In genomic region chrX:40207626-40208025, GRCh38 we compare ENCODE assay signal across 10 cellular contexts.
DNase-seq lines count a peak whose midpoint lies in the region; ATAC-seq and TF ChIP-seq lines count a peak whose summit lies in the region.
"Had no signal": no experiment of that assay in that cellular context is flagged by ENCODE, and none has a peak within 500 bp of the region (broad histone marks: within the 10 kb centered on the region; RNA-seq: fewer than 3 reads in every experiment).

No MANE protein-coding gene starts in this region.

- ATAC-seq in PC-3, result no peak
- peak; percentile 68 for ATAC-seq in esophagus mucosa
- no peak for ATAC-seq in GM21786 (IDR thresholded peaks at IDR 0.05; ENCODE audit: unreplicated experiment)
- ATAC-seq in HG03432 (IDR thresholded peaks at IDR 0.05; ENCODE audit: unreplicated experiment), result no peak
- ATAC-seq in HG02840 (IDR thresholded peaks at IDR 0.05; ENCODE audit: low FRiP score, unreplicated experiment), result no peak

- H3K9me3 Mint-ChIP-seq in activated naive CD4-positive, alpha-beta T cell treated with anti-CD3 and anti-CD28 coated beads, Interleukin-2, amount 10 ng/mL, durations not matched to agents 7 days and 5 days, result no peaks in the 10 kb centered on the region

- H3K4me3 ChIP-seq in PC-3 (ENCODE audit: low read length), result no peak overlapping the region

- peak overlapping the region; percentile 55 for H3K27ac Mint-ChIP-seq in activated naive CD4-positive, alpha-beta T cell treated with anti-CD3 and anti-CD28 coated beads, Interleukin-2, amount 10 ng/mL, durations not matched to agents 7 days and 5 days

- CTCF ChIA-PET in activated naive CD4-positive, alpha-beta T cell treated with anti-CD3 and anti-CD28 coated beads, Interleukin-2, amount 10 ng/mL, durations not matched to agents 7 days and 5 days (lab: Charles Lee), result no interaction called here
- CTCF ChIA-PET in PC-3 (lab: Charles Lee), result no interaction called here

- H3K4me2 ChIP-seq in PC-3 (ENCODE audit: low read length), result no peak overlapping the region

- H3K27me3 Mint-ChIP-seq in activated naive CD4-positive, alpha-beta T cell treated with anti-CD3 and anti-CD28 coated beads, Interleukin-2, amount 10 ng/mL, durations not matched to agents 7 days and 5 days, result no peaks in the 10 kb centered on the region

- no peaks in the 10 kb centered on the region for H3K9me2 ChIP-seq in PC-3 (replicated peaks; ENCODE audit: low read length)

- intact Hi-C loops in PC-3 (cut with micrococcal nuclease), result no loop called here

- no peaks in the 10 kb centered on the region for H4K20me1 ChIP-seq in PC-3 (ENCODE audit: low read length)

- H3K36me3 Mint-ChIP-seq in activated naive CD4-positive, alpha-beta T cell treated with anti-CD3 and anti-CD28 coated beads, Interleukin-2, amount 10 ng/mL, durations not matched to agents 7 days and 5 days, result no peaks in the 10 kb centered on the region

- no peaks in the 10 kb centered on the region for H3K27me3 ChIP-seq in PC-3 (ENCODE audit: low read length)

- no peaks in the 10 kb centered on the region for H3K79me2 ChIP-seq in PC-3 (ENCODE audit: low read length)

- peaks cover 41% of the 10 kb centered on the region for H3K4me1 Mint-ChIP-seq in activated naive CD4-positive, alpha-beta T cell treated with anti-CD3 and anti-CD28 coated beads, Interleukin-2, amount 10 ng/mL, durations not matched to agents 7 days and 5 days

- POLR2A ChIA-PET in PC-3 (lab: Charles Lee; ENCODE audit: unreplicated experiment), result no interaction called here

- H3K4me3 Mint-ChIP-seq in activated naive CD4-positive, alpha-beta T cell treated with anti-CD3 and anti-CD28 coated beads, Interleukin-2, amount 10 ng/mL, durations not matched to agents 7 days and 5 days, result no peak overlapping the region

- H3K27ac ChIP-seq in PC-3 (ENCODE audit: low read length), result no peak overlapping the region

- no peaks in the 10 kb centered on the region for H3K4me1 ChIP-seq in PC-3 (ENCODE audit: insufficient read depth, low read length)

- no peak for TF ChIP-seq CTCF in PC-3 (conservative IDR thresholded peaks at IDR 0.05; ENCODE audit: low read depth, low read length)

- H2AFZ ChIP-seq in PC-3 (ENCODE audit: low read length), result no peak overlapping the region

- peak; percentile 48 for DNase-seq in activated naive CD4-positive, alpha-beta T cell treated with anti-CD3 and anti-CD28 coated beads, Interleukin-2, amount 10 ng/mL, durations not matched to agents 7 days and 5 days
- DNase-seq in activated naive CD4-positive, alpha-beta T cell treated with Interleukin-2 at 50 U/mL for 16 hours, result no peak
- DNase-seq in PC-3 (peak; percentile 25), stromal cell of bone marrow (ENCODE audit: low read depth) (peak; percentile 32)
- DNase-seq: effector CD4-positive, alpha-beta T cell; Right ventricle myocardium superior had no signal

- no TSS peak for BruUV-seq in PC-3 (replicated peaks; lab: Mats Ljungman, UMichigan)

- H3K9ac ChIP-seq in PC-3 (ENCODE audit: low read length), result no peak overlapping the region

- no peaks in the 10 kb centered on the region for H3F3A ChIP-seq in PC-3 (ENCODE audit: low read length, unreplicated experiment)

- no peaks in the 10 kb centered on the region for H3K36me3 ChIP-seq in PC-3 (ENCODE audit: low read depth, low read length)

- no peaks in the 10 kb centered on the region for H3K9me3 ChIP-seq in PC-3 (ENCODE audit: low read length)
